In the genomic region with DNA sequence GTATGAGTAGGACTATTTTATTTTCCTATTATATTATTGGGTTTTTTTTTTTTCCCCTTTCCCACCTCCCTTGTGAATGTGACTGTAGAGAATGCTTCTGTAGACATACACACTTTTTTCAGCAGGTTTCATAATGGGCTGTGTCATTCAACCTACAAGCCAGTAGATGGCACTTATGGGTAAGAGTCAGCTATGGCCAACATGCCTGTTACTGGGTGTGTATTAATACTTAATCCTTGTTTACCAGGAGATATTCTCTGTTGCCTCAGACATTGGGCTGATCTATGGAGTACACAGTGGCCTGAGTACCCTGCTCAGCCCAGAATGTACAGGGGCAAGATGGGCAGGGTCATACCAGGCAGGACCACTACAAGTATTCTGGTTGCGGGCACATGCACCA, we compare ENCODE assay signal across 10 cellular contexts.
DNase-seq lines count a peak whose midpoint lies in the region; ATAC-seq, FAIRE-seq and TF ChIP-seq lines count a peak whose summit lies in the region.
"Had no signal": no experiment of that assay in that cellular context is flagged by ENCODE, and none has a peak within 500 bp of the region (broad histone marks: within the 10 kb centered on the region; RNA-seq: fewer than 3 reads in every experiment).

No MANE protein-coding gene starts in this region.

- H3K4me1 ChIP-seq in astrocyte (ENCODE audit: insufficient read depth, low read length): peaks cover 6% of the 10 kb centered on the region
- H3K4me1 ChIP-seq in sigmoid colon: no peaks in the 10 kb centered on the region

- no peak overlapping the region for H2AFZ ChIP-seq in astrocyte (ENCODE audit: low read depth, low read length)

- WGBS in sigmoid colon, 2 donors: 98% methylated on average over 1 of the region's 1 CpG

- H3K27me3 ChIP-seq in astrocyte (ENCODE audit: insufficient read depth, low read length) (no peaks in the 10 kb centered on the region), sigmoid colon (no peaks in the 10 kb centered on the region)

- no peak overlapping the region for H3K27ac Mint-ChIP-seq in astrocyte (ENCODE audit: unreplicated experiment)
- H3K27ac Mint-ChIP-seq: activated naive CD8-positive, alpha-beta T cell had no signal

- no peaks in the 10 kb centered on the region for H3K36me3 Mint-ChIP-seq in astrocyte (ENCODE audit: low read depth, unreplicated experiment)
- H3K36me3 Mint-ChIP-seq: activated naive CD8-positive, alpha-beta T cell had no signal

- H3K27ac ChIP-seq in astrocyte (ENCODE audit: low read depth, low read length) (no peak overlapping the region), sigmoid colon (no peak overlapping the region)

- peaks cover 14% of the 10 kb centered on the region for H3K9me3 Mint-ChIP-seq in astrocyte (ENCODE audit: unreplicated experiment)

- H3K4me3 Mint-ChIP-seq in astrocyte (ENCODE audit: unreplicated experiment): no peak overlapping the region
- H3K4me3 Mint-ChIP-seq: activated naive CD8-positive, alpha-beta T cell had no signal

- H3K36me3 ChIP-seq in astrocyte (ENCODE audit: insufficient read depth, low read length) (no peaks in the 10 kb centered on the region), sigmoid colon (no peaks in the 10 kb centered on the region)

- TF ChIP-seq CTCF in GM12872 (IDR thresholded peaks at IDR 0.05; ENCODE audit: insufficient read depth, low read depth, low read length): peak; percentile 41; the same call in 2 of the 3 replicates
- peak; percentile 37 for TF ChIP-seq CTCF in astrocyte (IDR thresholded peaks at IDR 0.05; ENCODE audit: insufficient read depth, low read depth, low read length)
- TF ChIP-seq CTCF in sigmoid colon (IDR thresholded peaks at IDR 0.05): no peak

- TF ChIP-seq POLR2A in H54 (IDR thresholded peaks at IDR 0.05; ENCODE audit: low read depth, low read length) (no peak), sigmoid colon (IDR thresholded peaks at IDR 0.05) (no peak)

- no peaks in the 10 kb centered on the region for H3K79me2 ChIP-seq in astrocyte (ENCODE audit: insufficient read depth, low read length)

- H3K4me2 ChIP-seq in astrocyte (ENCODE audit: low read length): no peak overlapping the region

- no peaks in the 10 kb centered on the region for H3K9me3 ChIP-seq in astrocyte (ENCODE audit: insufficient read depth, low read depth, low read length)
- H3K9me3 ChIP-seq in sigmoid colon: peaks cover 0 to 14% (median 7%) of the 10 kb centered on the region in 4 donors

- no peak for TF ChIP-seq EP300 in sigmoid colon (IDR thresholded peaks at IDR 0.05)

- H4K20me1 ChIP-seq in astrocyte (ENCODE audit: insufficient read depth, low read length): no peaks in the 10 kb centered on the region

- H3K9ac ChIP-seq in astrocyte (ENCODE audit: low read length): no peak overlapping the region

- H3K4me3 ChIP-seq in astrocyte (ENCODE audit: insufficient read depth, low read depth, low read length): no peak overlapping the region
- H3K4me3 ChIP-seq in sigmoid colon: no peak overlapping the region

- no peak for ATAC-seq in GM18520 (IDR thresholded peaks at IDR 0.05; ENCODE audit: unreplicated experiment)
- ATAC-seq: Right ventricle myocardium inferior had no signal

- intact Hi-C loops in sigmoid colon (cut with DNase I): no loop called here

- no peaks in the 10 kb centered on the region for H3K27me3 Mint-ChIP-seq in astrocyte (ENCODE audit: low read depth, unreplicated experiment)
- H3K27me3 Mint-ChIP-seq: activated naive CD8-positive, alpha-beta T cell had no signal

- DNase-seq in LHCN-M2 (ENCODE audit: low read depth): peak; percentile 56
- peak; percentile 4 for DNase-seq in astrocyte (ENCODE audit: low read depth)
- peak; percentile 50 for DNase-seq in midbrain (lab: John Stamatoyannopoulos, UW)
- no peak for DNase-seq in H54 (ENCODE audit: insufficient read length, low spot score)
- DNase-seq in HuH-7.5 (ENCODE audit: low spot score): no peak
- no peak for DNase-seq in sigmoid colon

- H3K4me1 Mint-ChIP-seq in astrocyte (ENCODE audit: low read depth, unreplicated experiment): no peaks in the 10 kb centered on the region

- FAIRE-seq in astrocyte (lab: Jason Lieb, UNC) (no peak), H54 (lab: Jason Lieb, UNC) (no peak)

Comparison
In these comparisons a context has a peak if more than half of its experiments do, and no peak if none do; other contexts are left out.
1. CTCF ChIP-seq: peak in GM12872 (single experiment) and astrocyte (single experiment); none in sigmoid colon (0 of 4).
2. DNase-seq: peak in LHCN-M2 (single experiment), astrocyte (single experiment) and midbrain (single experiment); none in H54 (single experiment), HuH-7.5 (single experiment) and sigmoid colon (single experiment).